In genomic region chr10:92822060-92822634, GRCh38 we compare ENCODE assay signal across 10 cellular contexts. TPM values are rescaled to one million over a fixed set of nuclear protein-coding genes. Genes with fewer than 3 reads are reported as not detected.
DNase-seq lines count a peak whose midpoint lies in the region; ATAC-seq, FAIRE-seq and TF ChIP-seq lines count a peak whose summit lies in the region.
"Had no signal": no experiment of that assay in that cellular context is flagged by ENCODE, and none has a peak within 500 bp of the region (broad histone marks: within the 10 kb centered on the region; RNA-seq: fewer than 3 reads in every experiment).

No MANE protein-coding gene starts in this region.

- H3K4me1 ChIP-seq in lower lobe of right lung = peaks cover 4% of the 10 kb centered on the region
- H3K4me1 ChIP-seq in transverse colon = peaks cover 0 to 6% (median 0%) of the 10 kb centered on the region in 4 donors

- H3K27ac ChIP-seq in lower lobe of right lung (peak overlapping the region; percentile 20), transverse colon (peak overlapping the region in 2 of 4 donors; percentile 20 to 25), coronary artery (no peak overlapping the region)
- H3K27ac ChIP-seq: cardiac muscle cell had no signal

- no peaks in the 10 kb centered on the region for H3K36me3 ChIP-seq in lower lobe of right lung
- no peaks in the 10 kb centered on the region for H3K36me3 ChIP-seq in transverse colon
- H3K36me3 ChIP-seq: cardiac muscle cell had no signal

- ATAC-seq in lower lobe of right lung (peak in 1 of 2 donors; percentile 79), GM18868 (IDR thresholded peaks at IDR 0.05; ENCODE audit: unreplicated experiment) (no peak)

- TF ChIP-seq EP300 in transverse colon (IDR thresholded peaks at IDR 0.05; ENCODE audit: low read depth) = no peak

- TF ChIP-seq CTCF in AG09319 (IDR thresholded peaks at IDR 0.05; ENCODE audit: low read depth, low read length) (no peak), astrocyte of the spinal cord (IDR thresholded peaks at IDR 0.05; ENCODE audit: low read depth, low read length) (no peak), lower lobe of right lung (IDR thresholded peaks at IDR 0.05) (no peak), transverse colon (IDR thresholded peaks at IDR 0.05) (no peak), coronary artery (IDR thresholded peaks at IDR 0.05) (no peak)

- H3K9me3 ChIP-seq in lower lobe of right lung = no peaks in the 10 kb centered on the region
- H3K9me3 ChIP-seq in transverse colon = no peaks in the 10 kb centered on the region

- no peaks in the 10 kb centered on the region for H3K27me3 ChIP-seq in lower lobe of right lung (ENCODE audit: low read depth)
- no peaks in the 10 kb centered on the region for H3K27me3 ChIP-seq in transverse colon
- H3K27me3 ChIP-seq: cardiac muscle cell had no signal

- H3K4me3 ChIP-seq in astrocyte of the spinal cord (ENCODE audit: low read depth, low read length) (no peak overlapping the region), lower lobe of right lung (no peak overlapping the region), transverse colon (no peak overlapping the region), coronary artery (no peak overlapping the region)
- H3K4me3 ChIP-seq: cardiac muscle cell had no signal

- FAIRE-seq in HTR-8/SVneo (lab: Jason Lieb, UNC) = no peak

- intact Hi-C loops in lower lobe of right lung (cut with DNase I) (no loop called here), transverse colon (cut with DNase I; ENCODE audit: low total_unique reads) (no loop called here)

- in situ Hi-C loops in astrocyte of the spinal cord (cut with HindIII; ENCODE audit: low sequenced_read_pairs) (no loop called here), transverse colon (cut with MboI; ENCODE audit: low pct_ligation_motif_present in 1 of 4, low pct_unique_long_range_greater_than_20kb in 1 of 4, low sequenced_read_pairs in 3 of 4) (no loop called here)

- no peak for TF ChIP-seq POLR2A in transverse colon (IDR thresholded peaks at IDR 0.05)

- DNase-seq in AG09319 (ENCODE audit: extremely low read depth, low read depth) (peak; percentile 40), HTR-8/SVneo (ENCODE audit: insufficient read length, low spot score) (peak; percentile 70), astrocyte of the spinal cord (ENCODE audit: low read depth, low spot score) (peak; percentile 80), lower lobe of right lung (no peak), NCI-H2029 (lab: John Stamatoyannopoulos, UW) (no peak), transverse colon (no peak), coronary artery (ENCODE audit: low spot score) (no peak)
- DNase-seq: NCI-H1436 treated with DMSO at 0.1 percent for 48 hours had no signal

- WGBS in transverse colon (ENCODE audit: low coverage in 1 of 2), 2 donors = 39 to 46% methylated on average over 6 of the region's 6 CpGs

RNA-seq across cellular contexts. Expression of gene EXOC6, which starts 26.2 kb away (rescaled TPM):
- total RNA-seq in lower lobe of right lung = 19.6 TPM
- 10 to 100 TPM in 3 of 4 donors, 1 to 10 TPM in 1; 1.9 to 13.1 (median 11.6) TPM for total RNA-seq in transverse colon

Comparison
In these comparisons a context has a peak if more than half of its experiments do, and no peak if none do; other contexts are left out.
1. DNase-seq: peak in AG09319 (single experiment), HTR-8/SVneo (single experiment) and astrocyte of the spinal cord (single experiment); none in lower lobe of right lung (single experiment), NCI-H2029 (single experiment), transverse colon (single experiment) and coronary artery (single experiment).